2 cellular contexts compared by ENCODE assay signal in the genomic region with DNA sequence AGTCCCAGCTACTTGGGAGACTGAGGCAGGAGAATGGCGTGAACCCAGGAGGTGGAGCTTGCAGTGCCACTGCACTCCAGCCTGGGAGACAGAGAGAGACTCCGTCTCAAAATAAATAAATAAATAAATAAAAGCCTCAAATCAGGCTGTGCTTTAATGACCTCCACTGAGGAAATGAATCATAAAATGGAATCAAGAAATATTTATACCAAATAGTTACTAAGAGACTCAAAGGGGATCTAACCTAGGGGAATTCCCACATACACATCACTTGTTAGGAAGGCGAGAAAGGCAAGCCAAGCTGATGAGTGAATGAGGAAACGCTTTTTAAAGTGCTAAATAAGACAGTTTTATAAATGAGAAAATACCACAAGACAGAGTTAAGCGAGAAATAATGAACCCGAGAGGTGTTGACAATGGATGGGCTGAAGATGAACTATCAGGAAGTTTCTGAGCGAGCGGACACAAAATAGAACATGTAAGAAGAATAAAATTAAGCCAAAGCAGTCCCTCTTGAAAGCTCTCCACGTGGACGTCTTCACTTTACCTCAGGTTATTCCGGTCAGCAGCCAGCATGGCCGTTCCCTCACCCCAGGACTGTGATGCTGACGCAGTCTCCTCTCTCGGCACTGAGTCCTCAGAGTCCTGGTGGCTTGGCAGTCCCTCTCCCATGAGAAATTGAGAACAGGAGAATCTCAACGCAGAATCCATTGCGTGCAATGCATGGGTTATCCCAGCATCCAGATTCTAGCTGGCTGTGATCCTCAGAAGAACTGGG.
TF ChIP-seq lines count a peak whose summit lies in the region.

No MANE protein-coding gene starts in this region.

TF ChIP-seq in liver, 16 proteins besides CTCF, POLR2A, EP300 and RAD21:
- TF ChIP-seq YY1 (IDR thresholded peaks at IDR 0.05): no peak
- TF ChIP-seq NR2F2 (IDR thresholded peaks at IDR 0.05): peak; percentile 1
- TF ChIP-seq, protein P1, sequence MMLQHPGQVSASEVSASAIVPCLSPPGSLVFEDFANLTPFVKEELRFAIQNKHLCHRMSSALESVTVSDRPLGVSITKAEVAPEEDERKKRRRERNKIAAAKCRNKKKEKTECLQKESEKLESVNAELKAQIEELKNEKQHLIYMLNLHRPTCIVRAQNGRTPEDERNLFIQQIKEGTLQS (IDR thresholded peaks at IDR 0.05): no peak
- no peak for TF ChIP-seq HNF4G (IDR thresholded peaks at IDR 0.05)
- no peak for TF ChIP-seq SP1 (IDR thresholded peaks at IDR 0.05)

TF ChIP-seq in HepG2, 621 proteins besides CTCF, POLR2A, EP300 and RAD21:
- TF ChIP-seq, protein P2, sequence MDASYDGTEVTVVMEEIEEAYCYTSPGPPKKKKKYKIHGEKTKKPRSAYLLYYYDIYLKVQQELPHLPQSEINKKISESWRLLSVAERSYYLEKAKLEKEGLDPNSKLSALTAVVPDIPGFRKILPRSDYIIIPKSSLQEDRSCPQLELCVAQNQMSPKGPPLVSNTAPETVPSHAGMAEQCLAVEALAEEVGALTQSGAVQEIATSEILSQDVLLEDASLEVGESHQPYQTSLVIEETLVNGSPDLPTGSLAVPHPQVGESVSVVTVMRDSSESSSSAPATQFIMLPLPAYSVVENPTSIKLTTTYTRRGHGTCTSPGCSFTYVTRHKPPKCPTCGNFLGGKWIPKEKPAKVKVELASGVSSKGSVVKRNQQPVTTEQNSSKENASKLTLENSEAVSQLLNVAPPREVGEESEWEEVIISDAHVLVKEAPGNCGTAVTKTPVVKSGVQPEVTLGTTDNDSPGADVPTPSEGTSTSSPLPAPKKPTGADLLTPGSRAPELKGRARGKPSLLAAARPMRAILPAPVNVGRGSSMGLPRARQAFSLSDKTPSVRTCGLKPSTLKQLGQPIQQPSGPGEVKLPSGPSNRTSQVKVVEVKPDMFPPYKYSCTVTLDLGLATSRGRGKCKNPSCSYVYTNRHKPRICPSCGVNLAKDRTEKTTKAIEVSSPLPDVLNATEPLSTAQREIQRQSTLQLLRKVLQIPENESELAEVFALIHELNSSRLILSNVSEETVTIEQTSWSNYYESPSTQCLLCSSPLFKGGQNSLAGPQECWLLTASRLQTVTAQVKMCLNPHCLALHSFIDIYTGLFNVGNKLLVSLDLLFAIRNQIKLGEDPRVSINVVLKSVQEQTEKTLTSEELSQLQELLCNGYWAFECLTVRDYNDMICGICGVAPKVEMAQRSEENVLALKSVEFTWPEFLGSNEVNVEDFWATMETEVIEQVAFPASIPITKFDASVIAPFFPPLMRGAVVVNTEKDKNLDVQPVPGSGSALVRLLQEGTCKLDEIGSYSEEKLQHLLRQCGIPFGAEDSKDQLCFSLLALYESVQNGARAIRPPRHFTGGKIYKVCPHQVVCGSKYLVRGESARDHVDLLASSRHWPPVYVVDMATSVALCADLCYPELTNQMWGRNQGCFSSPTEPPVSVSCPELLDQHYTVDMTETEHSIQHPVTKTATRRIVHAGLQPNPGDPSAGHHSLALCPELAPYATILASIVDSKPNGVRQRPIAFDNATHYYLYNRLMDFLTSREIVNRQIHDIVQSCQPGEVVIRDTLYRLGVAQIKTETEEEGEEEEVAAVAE (CRISPR knock-in tag; IDR thresholded peaks at IDR 0.05; ENCODE audit: borderline replicate concordance): no peak
TF ChIP-seq in HepG2: peak in this region for 0.
